ENCODE assay signal across 15 cellular contexts in the genomic region with DNA sequence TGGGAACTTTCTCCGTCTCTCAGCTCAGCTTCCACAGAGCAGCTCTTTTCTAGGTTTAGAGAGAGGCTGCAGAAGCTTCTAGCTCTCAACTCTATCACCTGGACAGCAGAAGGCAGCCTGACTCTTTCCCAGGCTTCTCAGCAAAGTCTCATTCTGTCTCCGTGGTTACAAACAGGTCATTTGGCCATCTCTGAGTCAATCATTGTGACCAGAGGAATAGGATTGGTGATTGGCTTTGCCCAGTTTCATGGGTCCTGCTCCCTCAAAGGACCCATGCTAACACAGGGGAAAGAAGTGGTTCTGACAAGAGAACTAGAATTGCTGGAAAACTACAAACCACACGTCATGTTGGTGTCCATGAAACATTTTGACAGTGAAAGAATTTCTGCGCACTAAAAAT. TPM values are rescaled to one million over a fixed set of nuclear protein-coding genes. Genes with fewer than 3 reads are reported as not detected.
DNase-seq lines count a peak whose midpoint lies in the region; ATAC-seq and TF ChIP-seq lines count a peak whose summit lies in the region.
"Had no signal": no experiment of that assay in that cellular context is flagged by ENCODE, and none has a peak within 500 bp of the region (broad histone marks: within the 10 kb centered on the region; RNA-seq: fewer than 3 reads in every experiment).

No MANE protein-coding gene starts in this region.

- H3K36me3 Mint-ChIP-seq in Calu3 (ENCODE audit: insufficient read depth, unreplicated experiment) (peaks cover 9% of the 10 kb centered on the region), HFFc6 (ENCODE audit: low read depth) (no peaks in the 10 kb centered on the region; the same call in 1 of the 2 replicates)

- H3K27ac Mint-ChIP-seq in Calu3 (ENCODE audit: unreplicated experiment): peak overlapping the region; percentile 88
- peak overlapping the region; percentile 3; the same call in 1 of the 2 replicates for H3K27ac Mint-ChIP-seq in HFFc6

- H3K4me2 ChIP-seq in smooth muscle cell: no peak overlapping the region

- TF ChIP-seq CTCF in Calu3 (IDR thresholded peaks at IDR 0.05; ENCODE audit: unreplicated experiment) (no peak), HFFc6 (IDR thresholded peaks at IDR 0.05) (no peak), esophagus muscularis mucosa (IDR thresholded peaks at IDR 0.05) (no peak), smooth muscle cell (IDR thresholded peaks at IDR 0.05; ENCODE audit: borderline replicate concordance, insufficient read depth, poor library complexity, severe bottlenecking) (no peak)

- TF ChIP-seq EP300 in esophagus muscularis mucosa (IDR thresholded peaks at IDR 0.05): no peak

- ATAC-seq in GM19395 (IDR thresholded peaks at IDR 0.05; ENCODE audit: unreplicated experiment): no peak

- H4K20me1 ChIP-seq in smooth muscle cell (ENCODE audit: low read depth): no peaks in the 10 kb centered on the region

- no peaks in the 10 kb centered on the region for H3F3A ChIP-seq in smooth muscle cell (ENCODE audit: low read depth)

- no peak for TF ChIP-seq POLR2A in esophagus muscularis mucosa (IDR thresholded peaks at IDR 0.05; ENCODE audit: low read depth)

- H2AFZ ChIP-seq in smooth muscle cell (ENCODE audit: low read depth): no peak overlapping the region

- H3K4me1 Mint-ChIP-seq in Calu3 (ENCODE audit: low read depth, unreplicated experiment) (peaks cover 51% of the 10 kb centered on the region), HFFc6 (ENCODE audit: low read depth) (peaks cover 55% of the 10 kb centered on the region)

- no TSS peak for BruUV-seq in Calu3 (replicated peaks; lab: Mats Ljungman, UMichigan)

- H3K4me1 ChIP-seq in esophagus muscularis mucosa (peaks cover 0 to 8% (median 1%) of the 10 kb centered on the region in 4 donors), smooth muscle cell (ENCODE audit: low read depth) (no peaks in the 10 kb centered on the region)

- peaks cover 8% of the 10 kb centered on the region for H3K9me3 Mint-ChIP-seq in Calu3 (ENCODE audit: low read depth, unreplicated experiment)
- H3K9me3 Mint-ChIP-seq in HFFc6: no peaks in the 10 kb centered on the region

- in situ Hi-C loops in ACHN (cut with HindIII; ENCODE audit: low pct_ligation_motif_present, low pct_unique_long_range_greater_than_20kb, low sequenced_read_pairs): no loop called here

- H3K27me3 ChIP-seq in esophagus muscularis mucosa: no peaks in the 10 kb centered on the region
- no peaks in the 10 kb centered on the region for H3K27me3 ChIP-seq in smooth muscle cell (ENCODE audit: low read depth)

- WGBS in esophagus muscularis mucosa: 88% methylated on average over 4 of the region's 4 CpGs
- WGBS in smooth muscle cell (ENCODE audit: low lambda C conversion rate): 92% methylated on average over 4 of the region's 4 CpGs

- H3K4me3 ChIP-seq in esophagus muscularis mucosa: no peak overlapping the region
- H3K4me3 ChIP-seq in smooth muscle cell: no peak overlapping the region

- H3K36me3 ChIP-seq in esophagus muscularis mucosa (no peaks in the 10 kb centered on the region), smooth muscle cell (ENCODE audit: low read depth) (no peaks in the 10 kb centered on the region)

- H3K27ac ChIP-seq in esophagus muscularis mucosa (replicated peaks in 1 of 4) (no peak overlapping the region), smooth muscle cell (ENCODE audit: low read depth) (peak overlapping the region; percentile 18)
- H3K27ac ChIP-seq: C4-2B had no signal

- intact Hi-C loops in Calu3 (cut with micrococcal nuclease; ENCODE audit: unreplicated experiment) (loop anchor here (10.0 kb wide), 1 partner anchor 682 kb away; no protein-coding TSS in a partner anchor), esophagus muscularis mucosa (cut with DNase I) (no loop called here)

- DNase-seq in Calu3 (no peak), HFFc6 (no peak), esophagus muscularis mucosa (ENCODE audit: extremely low spot score) (peak; percentile 37), smooth muscle cell (lab: John Stamatoyannopoulos, UW; ENCODE audit: unreplicated experiment) (no peak), ACHN (no peak)
- no peak for DNase-seq in activated effector memory CD4-positive, alpha-beta T cell treated with Interleukin-2 at 50 U/mL for 16 hours
- DNase-seq: DMS79 treated with DMSO at 0.1 percent for 48 hours, GF-D8, GOT3, MM.1S, NCI-H1105, NCI-H1694 treated with DMSO at 0.1 percent for 48 hours, SW 1271 had no signal

- no peaks in the 10 kb centered on the region for H3K9me3 ChIP-seq in esophagus muscularis mucosa
- H3K9me3 ChIP-seq in smooth muscle cell (replicated peaks; ENCODE audit: low read depth): no peaks in the 10 kb centered on the region

- no peaks in the 10 kb centered on the region for H3K79me2 ChIP-seq in smooth muscle cell (ENCODE audit: low read depth)

- H3K27me3 Mint-ChIP-seq in Calu3 (ENCODE audit: unreplicated experiment): no peaks in the 10 kb centered on the region
- peaks cover 3% of the 10 kb centered on the region; the same call in 1 of the 2 replicates for H3K27me3 Mint-ChIP-seq in HFFc6 (ENCODE audit: insufficient read depth)

- H3K4me3 Mint-ChIP-seq in Calu3 (ENCODE audit: low read depth, unreplicated experiment): no peak overlapping the region
- H3K4me3 Mint-ChIP-seq in HFFc6: no peak overlapping the region

- CTCF ChIA-PET in Calu3 (lab: Charles Lee): interaction anchor here (0.8 to 1.4 kb wide), 5 partner anchors 13 to 421 kb away, joined by 3 to 5 read pairs (median 3); partner anchors contain the start of gene PLEKHA8

- H3K9ac ChIP-seq in smooth muscle cell (ENCODE audit: low read depth): no peak overlapping the region

RNA-seq across cellular contexts. Expression of gene PRR15, which starts 43.6 kb away (rescaled TPM):
- total RNA-seq in Calu3 (2022) (76.1 and 111 TPM in 2 replicates), esophagus muscularis mucosa (under 1 TPM in 2 of 4 donors, not detected in 2; 0.42 to 0.65 TPM), smooth muscle cell (3.8 and 4.7 TPM in 2 replicates)
- total RNA-seq in HFFc6 (2021; fragmentation: NEBNext Ultra II Directional; extraction: Animal tissue kit (Norgen Biotek cat#: 25700)): under 1 TPM in 3 of 6 experiments, not detected in 3; 0.10 to 0.64 (median 0.31) TPM
- 0.96 and 4.4 TPM in 2 replicates for polyA plus RNA-seq in smooth muscle cell

Comparison
In these comparisons a context has a peak if more than half of its experiments do, and no peak if none do; other contexts are left out.
1. RNA of gene PRR15, which starts 43.6 kb away (total RNA-seq): 76.1 to 111 TPM in Calu3; 3.8 to 4.7 TPM in smooth muscle cell, 0.42 to 0.65 TPM in esophagus muscularis mucosa and 0.10 to 0.64 TPM in HFFc6; every median in the first group is over 10 times any median in the second.